ENCODE assay signal across 8 cellular contexts in the genomic region with DNA sequence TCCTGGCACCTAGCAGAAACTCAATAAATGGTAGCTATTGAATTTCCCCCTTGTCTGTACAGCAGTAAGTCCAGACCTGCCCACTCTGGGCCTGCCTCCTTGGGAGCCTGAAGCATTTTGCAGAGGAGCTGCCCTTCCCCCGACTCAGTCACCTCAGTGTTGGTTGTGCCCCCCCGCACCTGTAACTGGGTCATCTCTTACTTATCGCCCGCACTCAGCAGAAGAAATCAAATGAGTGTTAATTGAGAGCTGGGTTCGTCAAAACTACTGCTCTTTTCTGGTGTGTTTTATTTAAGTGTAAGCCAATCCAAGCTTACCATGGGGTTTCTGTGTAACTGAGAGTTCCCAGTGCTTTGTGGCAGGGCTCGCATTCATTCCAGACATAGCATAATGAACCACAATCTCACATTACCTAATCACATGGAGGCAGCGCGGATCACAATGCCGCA.
DNase-seq lines count a peak whose midpoint lies in the region; TF ChIP-seq lines count a peak whose summit lies in the region.
"Not testable (repeated sequence)": the region's sequence is repeated elsewhere in the genome, so short reads cannot be mapped to it uniquely, and the experiment has no call there.

No MANE protein-coding gene starts in this region.

- H2BK20ac ChIP-seq in H9 (ENCODE audit: low read depth, low read length, poor library complexity, severe bottlenecking) = not testable (repeated sequence)

- no CpG with 5 or more reads among the region's 9 CpGs for WGBS in H9 (ENCODE audit: extremely low coverage, insufficient read length, low lambda C conversion rate)
- 0% methylated on average over 6 of the region's 9 CpGs for WGBS in mammary epithelial cell (ENCODE audit: low coverage, missing lambda C conversion rate)

- H3K4me3 ChIP-seq in mammary epithelial cell (replicated peaks in 1 of 3; ENCODE audit: insufficient read depth in 1 of 3, low read depth in 2 of 3, low read length in 3 of 3) = not testable (repeated sequence)

- not testable (repeated sequence) for H3K36me3 Mint-ChIP-seq in H9 (ENCODE audit: insufficient read depth in 1 of 3, low read depth in 3 of 3); osteocyte (ENCODE audit: unreplicated experiment)

- H3K4ac ChIP-seq in H9 (ENCODE audit: low read depth, low read length) = not testable (repeated sequence)

- not testable (repeated sequence) for H2AK5ac ChIP-seq in H9 (ENCODE audit: insufficient read length, low read length)

- not testable (repeated sequence) for H3T11ph ChIP-seq in H9 (ENCODE audit: low read length)

- not testable (repeated sequence) for H2BK120ac ChIP-seq in H9 (ENCODE audit: low read depth, low read length, poor library complexity, severe bottlenecking)

- intact Hi-C loops in mammary epithelial cell (cut with micrococcal nuclease) = not testable (repeated sequence)

- H3K14ac ChIP-seq in H9 (ENCODE audit: insufficient read depth, low read length) = not testable (repeated sequence)

- CTCF ChIA-PET in mammary epithelial cell (lab: Charles Lee; ENCODE audit: low non-redundant PET) = not testable (repeated sequence)

- H3K79me1 ChIP-seq in H9 (ENCODE audit: insufficient read depth, low read depth, low read length, poor library complexity, severe bottlenecking) = not testable (repeated sequence)

- H3K4me1 Mint-ChIP-seq in H9; osteocyte (ENCODE audit: unreplicated experiment): not testable (repeated sequence)

- not testable (repeated sequence) for H3K36me3 ChIP-seq in mammary epithelial cell (ENCODE audit: insufficient read depth, low read length)

- not testable (repeated sequence) for H2BK12ac ChIP-seq in H9 (ENCODE audit: insufficient read length, low read depth, low read length)

- H2AFZ ChIP-seq in H9 (ENCODE audit: low read length) = not testable (repeated sequence)
- peak overlapping the region; percentile 45 for H2AFZ ChIP-seq in mammary epithelial cell (ENCODE audit: low read depth, low read length)

- not testable (repeated sequence) for H2BK5ac ChIP-seq in H9 (ENCODE audit: insufficient read length, low read length)

- TF ChIP-seq CTCF in H9 (conservative IDR thresholded peaks at IDR 0.05); mammary epithelial cell (conservative IDR thresholded peaks at IDR 0.05 in 1 of 2, IDR thresholded peaks at IDR 0.05 in 1 of 2; ENCODE audit: extremely low read depth in 1 of 2, insufficient read depth in 1 of 2, low read depth in 1 of 2, low read length in 2 of 2); osteocyte (IDR thresholded peaks at IDR 0.05): not testable (repeated sequence)

- not testable (repeated sequence) for H3K23ac ChIP-seq in H9 (ENCODE audit: insufficient read length, low read depth, low read length)

- DNase-seq in A172 (ENCODE audit: low spot score) (peak; percentile 76), RPMI7951 (ENCODE audit: low read depth) (peak; percentile 72), mammary epithelial cell (peak; percentile 70), fibroblast of peridontal ligament (ENCODE audit: extremely low read depth) (peak; percentile 83), iris pigment epithelial cell (ENCODE audit: low read depth) (peak; percentile 67)
- DNase-seq in H9; osteocyte (ENCODE audit: extremely low spot score, unreplicated experiment): not testable (repeated sequence)
- DNase-seq in activated CD8-positive, alpha-beta memory T cell treated with anti-CD3 and anti-CD28 coated beads for 24 hours = peak; percentile 47

- in situ Hi-C loops in mammary epithelial cell (cut with MboI; ENCODE audit: low sequenced_read_pairs in 2 of 2) = not testable (repeated sequence)

- not testable (repeated sequence) for H4K91ac ChIP-seq in H9 (ENCODE audit: insufficient read length, low read depth, low read length)

- not testable (repeated sequence) for H3K79me2 ChIP-seq in H9 (ENCODE audit: insufficient read depth, low read length); mammary epithelial cell (ENCODE audit: insufficient read depth, low read length)

- not testable (repeated sequence) for H4K20me1 ChIP-seq in H9 (ENCODE audit: control insufficient read depth, insufficient read depth, insufficient read length); mammary epithelial cell (ENCODE audit: insufficient read depth, low read length)

- H3K56ac ChIP-seq in H9 (ENCODE audit: insufficient read length, low read depth, low read length) = not testable (repeated sequence)

- not testable (repeated sequence) for H3K9me3 ChIP-seq in H9 (ENCODE audit: control insufficient read depth, low read depth, low read length); mammary epithelial cell (replicated peaks; ENCODE audit: insufficient read depth, low read length)

- H3K27me3 Mint-ChIP-seq in H9 (ENCODE audit: low read depth); osteocyte (ENCODE audit: unreplicated experiment): not testable (repeated sequence)

- not testable (repeated sequence) for H3K27me3 ChIP-seq in H9 (ENCODE audit: insufficient read depth, low read length)
- H3K27me3 ChIP-seq in mammary epithelial cell (ENCODE audit: insufficient read depth, low read length) = peaks cover 19% of the 10 kb centered on the region

- dilution Hi-C loops in mammary epithelial cell (cut with HindIII; ENCODE audit: low sequenced_read_pairs) = not testable (repeated sequence)

- not testable (repeated sequence) for BruUV-seq in mammary epithelial cell (replicated peaks; lab: Mats Ljungman, UMichigan)

- not testable (repeated sequence) for H4K5ac ChIP-seq in H9 (ENCODE audit: insufficient read length, low read depth, low read length)

- not testable (repeated sequence) for H3K18ac ChIP-seq in H9 (ENCODE audit: insufficient read length, low read depth, low read length)

- H3K23me2 ChIP-seq in H9 (ENCODE audit: insufficient read length, low read depth, low read length, poor library complexity, severe bottlenecking) = not testable (repeated sequence)

- H3K4me1 ChIP-seq in H9 (ENCODE audit: insufficient read depth, low read length); mammary epithelial cell (ENCODE audit: insufficient read depth, low read length): not testable (repeated sequence)

- H2BK15ac ChIP-seq in H9 (ENCODE audit: low read depth, low read length) = not testable (repeated sequence)

- not testable (repeated sequence) for H4K8ac ChIP-seq in H9 (replicated peaks; ENCODE audit: insufficient read length, low read depth, low read length)

- H3K9me3 Mint-ChIP-seq in H9; osteocyte (ENCODE audit: unreplicated experiment): not testable (repeated sequence)

- H3K9ac ChIP-seq in H9 (ENCODE audit: extremely low read depth, insufficient read length, low read length) = not testable (repeated sequence)
- H3K9ac ChIP-seq in mammary epithelial cell (ENCODE audit: insufficient read depth, low read length) = peak overlapping the region; percentile 27

- not testable (repeated sequence) for H3K4me2 ChIP-seq in H9 (ENCODE audit: insufficient read depth, insufficient read length, low read length)
- peak overlapping the region; percentile 44 for H3K4me2 ChIP-seq in mammary epithelial cell (ENCODE audit: insufficient read depth, low read depth, low read length)

- not testable (repeated sequence) for H3K4me3 Mint-ChIP-seq in H9; osteocyte (ENCODE audit: unreplicated experiment)

- H3K27ac Mint-ChIP-seq in H9 (peak overlapping the region in 2 of 3 experiments; percentile 80 to 90; a peak in 3 of 7 replicates), osteocyte (ENCODE audit: unreplicated experiment) (peak overlapping the region; percentile 62)

- not testable (repeated sequence) for H3K27ac ChIP-seq in H9 (ENCODE audit: insufficient read length, low read depth, low read length)
- peak overlapping the region; percentile 58 for H3K27ac ChIP-seq in mammary epithelial cell (ENCODE audit: insufficient read depth, low read depth, low read length)
